ENCODE assay signal across 10 cellular contexts in genomic region chr17:21278304-21279197, GRCh38. TPM values are rescaled to one million over a fixed set of nuclear protein-coding genes. Genes with fewer than 3 reads are reported as not detected.
DNase-seq lines count a peak whose midpoint lies in the region; ATAC-seq, FAIRE-seq and TF ChIP-seq lines count a peak whose summit lies in the region.
"Had no signal": no experiment of that assay in that cellular context is flagged by ENCODE, and none has a peak within 500 bp of the region (broad histone marks: within the 10 kb centered on the region; RNA-seq: fewer than 3 reads in every experiment).

No MANE protein-coding gene starts in this region.

- no peaks in the 10 kb centered on the region for H3K9me3 ChIP-seq in esophagus squamous epithelium

- H3K4me3 Mint-ChIP-seq in activated T-cell treated with anti-CD3 and anti-CD28 coated beads, Interleukin-2, amount 50 U/mL, for 24 hours, result no peak overlapping the region

- H3K9me3 Mint-ChIP-seq in activated T-cell treated with anti-CD3 and anti-CD28 coated beads, Interleukin-2, amount 50 U/mL, for 24 hours, result no peaks in the 10 kb centered on the region
- H3K9me3 Mint-ChIP-seq: natural killer cell treated with Interleukin-12 subunit alpha and Interleukin-12 subunit beta and Interleukin-15 and Interleukin-18, amount 100 ng/mL, for 72 hours had no signal

- peaks cover 10 to 63% (median 22%) of the 10 kb centered on the region in 3 donors for H3K4me1 ChIP-seq in esophagus squamous epithelium

- H3K36me3 Mint-ChIP-seq in activated T-cell treated with anti-CD3 and anti-CD28 coated beads, Interleukin-2, amount 50 U/mL, for 24 hours (ENCODE audit: low read depth), result no peaks in the 10 kb centered on the region
- H3K36me3 Mint-ChIP-seq: natural killer cell treated with Interleukin-12 subunit alpha and Interleukin-12 subunit beta and Interleukin-15 and Interleukin-18, amount 100 ng/mL, for 72 hours had no signal

- peaks cover 72% of the 10 kb centered on the region for H3K4me1 Mint-ChIP-seq in activated T-cell treated with anti-CD3 and anti-CD28 coated beads, Interleukin-2, amount 50 U/mL, for 24 hours (ENCODE audit: low read depth)

- peak; percentile 55 for DNase-seq in activated T-cell treated with anti-CD3 and anti-CD28 coated beads, Interleukin-2, amount 50 U/mL, for 24 hours
- no peak for DNase-seq in activated T-cell treated with anti-CD3 and anti-CD28 coated beads, Interleukin-2, amount 50 U/mL, for 1 hour
- DNase-seq in T-helper 9 cell, result peak; percentile 39
- no peak for DNase-seq in esophagus squamous epithelium (lab: John Stamatoyannopoulos, UW)
- DNase-seq in stimulated activated naive CD4-positive, alpha-beta T cell treated with Interleukin-2 at 50 U/mL for 16 hours (lab: John Stamatoyannopoulos, UW), result peak; percentile 29
- no peak for DNase-seq in frontal cortex (ENCODE audit: low spot score in 2 of 2)
- DNase-seq: C1 segment of cervical spinal cord had no signal

- no peak overlapping the region for H3K4me3 ChIP-seq in esophagus squamous epithelium

- no peaks in the 10 kb centered on the region for H3K27me3 Mint-ChIP-seq in activated T-cell treated with anti-CD3 and anti-CD28 coated beads, Interleukin-2, amount 50 U/mL, for 24 hours
- H3K27me3 Mint-ChIP-seq: natural killer cell treated with Interleukin-12 subunit alpha and Interleukin-12 subunit beta and Interleukin-15 and Interleukin-18, amount 100 ng/mL, for 72 hours had no signal

- peak in 3 of 6 experiments; percentile 6 to 42 (median 9) for TF ChIP-seq CTCF in esophagus squamous epithelium (IDR thresholded peaks at IDR 0.05)

- 48 to 70% methylated on average over 9 of the region's 11 CpGs for WGBS in esophagus squamous epithelium, 2 donors

- H3K27me3 ChIP-seq in esophagus squamous epithelium, result no peaks in the 10 kb centered on the region

- TF ChIP-seq POLR2A in esophagus squamous epithelium (IDR thresholded peaks at IDR 0.05), result no peak

- ATAC-seq in HG03442 (IDR thresholded peaks at IDR 0.05; ENCODE audit: unreplicated experiment) (no peak), HG02798 (IDR thresholded peaks at IDR 0.05; ENCODE audit: poor library complexity, unreplicated experiment) (no peak)
- ATAC-seq: natural killer cell treated with Interleukin-12 subunit alpha and Interleukin-12 subunit beta and Interleukin-15 and Interleukin-18, amount 100 ng/mL, for 72 hours had no signal

- peak overlapping the region in 3 of 4 donors; percentile 22 to 45 (median 33) for H3K27ac ChIP-seq in esophagus squamous epithelium

- no peaks in the 10 kb centered on the region for H3K36me3 ChIP-seq in esophagus squamous epithelium

- peak overlapping the region; percentile 76 for H3K27ac Mint-ChIP-seq in activated T-cell treated with anti-CD3 and anti-CD28 coated beads, Interleukin-2, amount 50 U/mL, for 24 hours

- intact Hi-C loops in esophagus squamous epithelium (cut with DNase I), result no loop called here

- no peak for FAIRE-seq in frontal cortex (lab: Jason Lieb, UNC)

RNA-seq across cellular contexts. Expression of gene MAP2K3, which starts 6.0 kb away (rescaled TPM):
- 10 to 100 TPM; 24.1 to 53.6 (median 38.4) TPM for total RNA-seq in esophagus squamous epithelium
- total RNA-seq in frontal cortex, result 2.0 TPM

RNA-seq across cellular contexts. Expression of gene NATD1, which starts 25.3 kb away (rescaled TPM):
- total RNA-seq in esophagus squamous epithelium, result 1 to 10 TPM; 2.4 to 5.1 (median 3.2) TPM
- 1.6 TPM for total RNA-seq in frontal cortex

Comparison
In these comparisons a context has a peak if more than half of its experiments do, and no peak if none do; other contexts are left out.
1. DNase-seq: peak in activated T-cell treated with anti-CD3 and anti-CD28 coated beads, Interleukin-2, amount 50 U/mL, for 24 hours (single experiment), T-helper 9 cell (single experiment) and stimulated activated naive CD4-positive, alpha-beta T cell treated with Interleukin-2 at 50 U/mL for 16 hours (single experiment); none in activated T-cell treated with anti-CD3 and anti-CD28 coated beads, Interleukin-2, amount 50 U/mL, for 1 hour (single experiment), esophagus squamous epithelium (single experiment) and frontal cortex (0 of 2).